20 cellular contexts compared by ENCODE assay signal in the genomic region with DNA sequence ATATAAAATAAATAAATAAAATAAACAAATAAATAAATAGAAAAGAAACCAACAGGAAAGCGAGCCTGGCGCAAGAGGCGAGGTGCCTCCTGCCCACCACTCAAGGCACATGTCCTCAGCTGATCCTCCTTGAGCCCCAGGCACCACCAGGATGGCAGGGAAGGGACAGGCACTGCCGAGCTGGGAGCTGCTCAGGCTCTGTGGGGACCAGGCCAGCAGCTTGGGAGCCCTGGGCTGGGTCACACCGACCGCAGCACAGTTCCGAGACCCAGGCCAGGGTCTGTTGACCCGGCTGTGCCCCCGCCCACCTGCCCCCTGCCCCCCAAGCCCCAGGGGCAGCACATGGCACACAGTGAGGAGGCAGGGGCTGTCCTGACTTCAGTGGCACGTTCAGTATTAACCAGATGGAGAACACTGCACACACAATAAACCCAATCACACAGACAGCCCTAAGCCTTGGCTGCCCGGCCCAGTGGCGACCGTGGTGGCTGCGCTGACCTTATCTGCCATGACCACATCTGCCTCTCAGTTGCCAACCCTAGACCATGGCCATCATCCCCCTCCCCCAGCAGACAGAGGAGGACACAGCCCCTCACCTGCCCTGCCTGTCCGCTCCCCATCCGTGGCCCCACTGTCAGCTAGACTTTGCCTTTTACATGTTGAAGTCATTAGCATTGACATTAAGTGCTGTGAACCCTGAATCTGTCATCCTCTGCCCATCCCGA. TPM values are rescaled to one million over a fixed set of nuclear protein-coding genes. Genes with fewer than 3 reads are reported as not detected.
DNase-seq lines count a peak whose midpoint lies in the region; ATAC-seq, FAIRE-seq and TF ChIP-seq lines count a peak whose summit lies in the region.
"Had no signal": no experiment of that assay in that cellular context is flagged by ENCODE, and none has a peak within 500 bp of the region (broad histone marks: within the 10 kb centered on the region; RNA-seq: fewer than 3 reads in every experiment).

No MANE protein-coding gene starts in this region.

- no peak overlapping the region for H3K27ac ChIP-seq in kidney (ENCODE audit: low read depth in 2 of 2, low read length in 2 of 2)
- H3K27ac ChIP-seq: GM23248 had no signal

- TF ChIP-seq CTCF in HFFc6 (IDR thresholded peaks at IDR 0.05) (no peak), kidney (IDR thresholded peaks at IDR 0.05; ENCODE audit: borderline replicate concordance, extremely low read depth, insufficient read depth) (no peak)

- no peak for TF ChIP-seq POLR2A in GM12891 (IDR thresholded peaks at IDR 0.05; ENCODE audit: low read depth, low read length)

- intact Hi-C loops in kidney (cut with DNase I) (no loop called here), posterior vena cava (cut with DNase I) (loop anchor here in 1 of 2 donors (10.0 kb wide), 1 partner anchor 414 kb away; no protein-coding TSS in a partner anchor)

- no peak overlapping the region for H3K4me3 ChIP-seq in kidney (ENCODE audit: low read length in 2 of 2)
- H3K4me3 ChIP-seq: GM23248 had no signal

- H3K4me1 Mint-ChIP-seq in HFFc6 (ENCODE audit: low read depth): peaks cover 12% of the 10 kb centered on the region
- H3K4me1 Mint-ChIP-seq: CD4-positive, alpha-beta memory T cell; H9 had no signal

- H3K9me3 Mint-ChIP-seq in HFFc6: no peaks in the 10 kb centered on the region
- H3K9me3 Mint-ChIP-seq: CD4-positive, alpha-beta memory T cell had no signal

- no peak overlapping the region for H3K9ac ChIP-seq in kidney (ENCODE audit: low read length in 2 of 2)
- H3K9ac ChIP-seq: GM23248 had no signal

- FAIRE-seq in kidney (lab: Jason Lieb, UNC) (no peak), GM12891 (lab: Jason Lieb, UNC) (no peak)
- FAIRE-seq: G401.6, GM19239, H1 had no signal

- ATAC-seq in HG02870 (IDR thresholded peaks at IDR 0.05; ENCODE audit: unreplicated experiment): no peak
- ATAC-seq: HCT116 had no signal

- H3K27me3 Mint-ChIP-seq in HFFc6 (ENCODE audit: insufficient read depth): no peaks in the 10 kb centered on the region; the same call in 1 of the 2 replicates
- H3K27me3 Mint-ChIP-seq: CD4-positive, alpha-beta memory T cell had no signal

- no peaks in the 10 kb centered on the region for H3K36me3 Mint-ChIP-seq in HFFc6 (ENCODE audit: low read depth)

- DNase-seq in HFFc6 (no peak), kidney (peak; percentile 63), posterior vena cava (ENCODE audit: low spot score) (peak; percentile 54), kidney glomerular epithelial cell (lab: John Stamatoyannopoulos, UW) (no peak), GM12891 (ENCODE audit: insufficient read length, low spot score) (no peak)
- DNase-seq: C1 segment of cervical spinal cord; Calu3; CD4-positive, alpha-beta memory T cell; COR-L47; DND-41; GM23248; H9 had no signal

- no peaks in the 10 kb centered on the region for H3K36me3 ChIP-seq in kidney (ENCODE audit: control insufficient read depth in 1 of 2, insufficient read depth in 2 of 2, low read length in 2 of 2)

- H3K9me3 ChIP-seq in kidney (ENCODE audit: control insufficient read depth in 1 of 2, low read length in 2 of 2): no peaks in the 10 kb centered on the region

- H3K4me1 ChIP-seq in kidney (ENCODE audit: control insufficient read depth in 1 of 2, insufficient read depth in 1 of 2, low read depth in 1 of 2, low read length in 2 of 2): no peaks in the 10 kb centered on the region

- peak overlapping the region; percentile 49; the same call in 1 of the 2 replicates for H3K4me3 Mint-ChIP-seq in HFFc6
- H3K4me3 Mint-ChIP-seq: CD4-positive, alpha-beta memory T cell; H9 had no signal

- peak overlapping the region; percentile 85 for H3K27ac Mint-ChIP-seq in HFFc6
- H3K27ac Mint-ChIP-seq: CD4-positive, alpha-beta memory T cell; H9 had no signal

TF ChIP-seq in GM12891, 5 proteins besides CTCF, POLR2A, EP300 and RAD21:
- TF ChIP-seq TAF1 (IDR thresholded peaks at IDR 0.05; ENCODE audit: low read depth, low read length) (no peak), PAX5 (IDR thresholded peaks at IDR 0.05; ENCODE audit: insufficient read depth, low read length, severe bottlenecking) (no peak), POLR2AphosphoS5 (IDR thresholded peaks at IDR 0.05; ENCODE audit: low read depth, low read length) (no peak), SPI1 (IDR thresholded peaks at IDR 0.05; ENCODE audit: low read depth, low read length) (no peak), POU2F2 (IDR thresholded peaks at IDR 0.05; ENCODE audit: low read depth, low read length) (no peak)

RNA-seq across cellular contexts. Expression of gene TREX2, which starts 2.9 kb away (rescaled TPM):
- total RNA-seq in HFFc6 (2021; fragmentation: NEBNext Ultra II Directional; extraction: Animal tissue kit (Norgen Biotek cat#: 25700)): under 1 TPM; 0.33 to 0.99 (median 0.69) TPM
- total RNA-seq in kidney: 1.4 TPM
- polyA plus RNA-seq in kidney (ENCODE audit: insufficient read depth, low read depth, low replicate concordance): 0.67 TPM
- 1 to 10 TPM in 1 of 2 donors, under 1 TPM in 1; 0.48 to 1.9 TPM for total RNA-seq in posterior vena cava
- polyA plus RNA-seq in GM12891 (2012; ENCODE audit: low read depth, missing spikeins): 0.33 TPM

RNA-seq across cellular contexts. Expression of gene HAUS7, which starts 21.7 kb away (rescaled TPM):
- total RNA-seq in HFFc6 (2021; fragmentation: NEBNext Ultra II Directional; extraction: Animal tissue kit (Norgen Biotek cat#: 25700)): 10 to 100 TPM; 20.3 to 32.0 (median 28.2) TPM
- total RNA-seq in kidney (28.1 TPM), posterior vena cava (10 to 100 TPM; 23.5 to 30.1 TPM)
- polyA plus RNA-seq in kidney (ENCODE audit: insufficient read depth, low read depth, low replicate concordance): 47.6 TPM
- polyA plus RNA-seq in GM12891 (2012; ENCODE audit: low read depth, missing spikeins): 25.2 TPM

RNA-seq across cellular contexts. Expression of gene ZFP92, which starts 37.4 kb away (rescaled TPM):
- total RNA-seq in HFFc6 (2021; fragmentation: NEBNext Ultra II Directional; extraction: Animal tissue kit (Norgen Biotek cat#: 25700)): under 1 TPM; 0.03 to 0.38 (median 0.06) TPM
- 0.91 TPM for total RNA-seq in kidney
- 0.47 TPM for polyA plus RNA-seq in kidney (ENCODE audit: insufficient read depth, low read depth, low replicate concordance)
- under 1 TPM; 0.65 to 0.90 TPM for total RNA-seq in posterior vena cava
- polyA plus RNA-seq in GM12891 (2012; ENCODE audit: low read depth, missing spikeins): 0.78 TPM
- polyA plus RNA-seq: GM23248 had no signal

RNA-seq across cellular contexts. Expression of gene BGN, which starts 46.1 kb away (rescaled TPM):
- 100 to 1,000 TPM; 324 to 382 (median 367) TPM for total RNA-seq in HFFc6 (2021; fragmentation: NEBNext Ultra II Directional; extraction: Animal tissue kit (Norgen Biotek cat#: 25700))
- total RNA-seq in kidney: 164 TPM
- polyA plus RNA-seq in kidney (ENCODE audit: insufficient read depth, low read depth, low replicate concordance): 288 TPM
- total RNA-seq in posterior vena cava: 100 to 1,000 TPM; 392 to 743 TPM
- polyA plus RNA-seq in GM12891 (2012; ENCODE audit: low read depth, missing spikeins): not detected
- total RNA-seq: A172; Calu3; CD4-positive, alpha-beta memory T cell had no signal
- polyA plus RNA-seq: CD4-positive, alpha-beta memory T cell had no signal

RNA-seq across cellular contexts. Expression of gene PNMA6E, which starts 47.6 kb away (rescaled TPM):
- total RNA-seq in HFFc6 (2021; fragmentation: NEBNext Ultra II Directional; extraction: Animal tissue kit (Norgen Biotek cat#: 25700)): not detected
- total RNA-seq in kidney (not detected), posterior vena cava (not detected)
- not detected for polyA plus RNA-seq in kidney (ENCODE audit: insufficient read depth, low read depth, low replicate concordance)
- not detected for polyA plus RNA-seq in GM12891 (2012; ENCODE audit: low read depth, missing spikeins)
- total RNA-seq: A172; A673; Calu3; CD4-positive, alpha-beta memory T cell; GM23248; H1; H9 had no signal
- polyA plus RNA-seq: BJ; CD4-positive, alpha-beta memory T cell; GM23248; H1 had no signal

Comparison
In these comparisons a context has a peak if more than half of its experiments do, and no peak if none do; other contexts are left out.
1. DNase-seq: peak in kidney (single experiment) and posterior vena cava (single experiment); none in HFFc6 (single experiment), kidney glomerular epithelial cell (single experiment) and GM12891 (single experiment).